20 cellular contexts compared by ENCODE assay signal in the genomic region with DNA sequence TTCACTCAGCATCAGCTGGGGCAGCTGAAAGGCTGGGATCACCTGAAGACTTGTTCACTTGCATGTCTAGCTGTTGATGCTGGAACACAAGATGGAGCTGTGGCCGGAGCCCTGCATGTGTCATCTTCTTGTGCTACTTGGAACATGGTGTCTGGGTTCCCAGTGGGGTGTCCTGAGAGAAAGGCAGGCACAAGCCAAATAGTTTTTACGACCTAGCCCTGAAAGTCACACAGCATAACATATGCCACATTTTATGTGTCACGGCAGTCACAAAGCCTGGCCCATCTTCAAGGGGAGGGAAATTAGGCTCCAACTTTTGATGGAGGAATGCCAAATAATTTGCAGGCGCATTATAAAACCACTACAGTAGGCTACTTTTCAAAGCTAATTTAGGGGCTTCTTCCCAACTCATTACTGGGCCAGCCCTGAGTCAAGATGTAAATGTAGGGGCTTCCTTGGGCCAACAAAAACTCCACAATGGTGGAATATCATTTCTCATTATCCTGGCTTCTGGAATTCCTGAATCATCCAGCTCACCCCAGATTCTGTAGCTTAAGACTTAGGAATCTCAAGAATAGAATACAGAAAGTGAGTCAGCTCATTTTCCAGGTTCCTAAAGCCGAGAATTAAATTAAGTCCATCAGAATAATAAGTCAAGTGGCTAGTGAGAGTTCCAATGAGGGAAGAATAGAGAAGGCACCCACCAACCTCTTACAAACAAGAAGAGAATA.
"Had no signal": no experiment of that assay in that cellular context is flagged by ENCODE, and none has a peak within 500 bp of the region (broad histone marks: within the 10 kb centered on the region; RNA-seq: fewer than 3 reads in every experiment).

No MANE protein-coding gene starts in this region.

- H3K27ac Mint-ChIP-seq: activated B cell treated with CpG ODN at 0.5 μM for 24 hours; activated CD4-positive, alpha-beta memory T cell treated with anti-CD3 and anti-CD28 coated beads for 36 hours; activated CD8-positive, alpha-beta memory T cell treated with anti-CD3 and anti-CD28 coated beads, Interleukin-2, amount 10 ng/mL, durations not matched to agents 7 days and 5 days; activated naive CD8-positive, alpha-beta T cell treated with anti-CD3 and anti-CD28 coated beads, Interleukin-2, amount 10 ng/mL, durations not matched to agents 7 days and 5 days; brain; naive thymus-derived CD4-positive, alpha-beta T cell; neural progenitor cell had no signal

- H3K36me3 ChIP-seq: colonic mucosa, neural progenitor cell, prostate gland, right atrium auricular region, tibial nerve had no signal

- H3K27ac ChIP-seq: colonic mucosa, neural progenitor cell, prostate gland, right atrium auricular region, tibial nerve had no signal

- ATAC-seq: activated CD8-positive, alpha-beta memory T cell treated with anti-CD3 and anti-CD28 coated beads, Interleukin-2, amount 10 ng/mL, durations not matched to agents 7 days and 5 days; left cardiac atrium; mucosa of descending colon; naive thymus-derived CD4-positive, alpha-beta T cell; stimulated activated naive CD8-positive, alpha-beta T cell treated with anti-CD3 and anti-CD28 coated beads, Interleukin-15, Interleukin-2, amounts not matched to agents 100 U/mL and 50 U/mL, for 24 hours had no signal

- H3K4me3 ChIP-seq: colonic mucosa, mucosa of descending colon, neural progenitor cell, prostate gland, right atrium auricular region, tibial nerve had no signal

- H3K9me3 Mint-ChIP-seq: activated B cell treated with CpG ODN at 0.5 μM for 24 hours; brain; central memory CD8-positive, alpha-beta T cell; neural progenitor cell had no signal

- H3K4me1 ChIP-seq: colonic mucosa, prostate gland, right atrium auricular region had no signal

- H3K4me1 Mint-ChIP-seq: activated CD8-positive, alpha-beta memory T cell treated with anti-CD3 and anti-CD28 coated beads, Interleukin-2, amount 10 ng/mL, durations not matched to agents 7 days and 5 days; activated naive CD8-positive, alpha-beta T cell treated with anti-CD3 and anti-CD28 coated beads, Interleukin-2, amount 10 ng/mL, durations not matched to agents 7 days and 5 days; central memory CD8-positive, alpha-beta T cell; naive thymus-derived CD4-positive, alpha-beta T cell; neural progenitor cell had no signal

- H3K4me3 Mint-ChIP-seq: activated B cell treated with CpG ODN at 0.5 μM for 24 hours; activated CD4-positive, alpha-beta memory T cell treated with anti-CD3 and anti-CD28 coated beads for 36 hours; activated CD8-positive, alpha-beta memory T cell treated with anti-CD3 and anti-CD28 coated beads, Interleukin-2, amount 10 ng/mL, durations not matched to agents 7 days and 5 days; activated naive CD8-positive, alpha-beta T cell treated with anti-CD3 and anti-CD28 coated beads, Interleukin-2, amount 10 ng/mL, durations not matched to agents 7 days and 5 days; brain; central memory CD8-positive, alpha-beta T cell; naive thymus-derived CD4-positive, alpha-beta T cell; neural progenitor cell had no signal

- H3K36me3 Mint-ChIP-seq: activated CD8-positive, alpha-beta memory T cell treated with anti-CD3 and anti-CD28 coated beads, Interleukin-2, amount 10 ng/mL, durations not matched to agents 7 days and 5 days; brain; neural progenitor cell had no signal

- H3K27me3 ChIP-seq: colonic mucosa, neural progenitor cell, right atrium auricular region, tibial nerve had no signal

- H3K9me3 ChIP-seq: colonic mucosa, mucosa of descending colon, prostate gland, right atrium auricular region, tibial nerve had no signal

- DNase-seq: activated B cell treated with CpG ODN at 0.5 μM for 24 hours; activated CD4-positive, alpha-beta memory T cell treated with anti-CD3 and anti-CD28 coated beads for 36 hours; activated CD4-positive, alpha-beta T cell treated with anti-CD3 and anti-CD28 coated beads for 4 hours; activated CD8-positive, alpha-beta memory T cell treated with anti-CD3 and anti-CD28 coated beads, Interleukin-2, amount 10 ng/mL, durations not matched to agents 7 days and 5 days; activated naive CD8-positive, alpha-beta T cell treated with anti-CD3 and anti-CD28 coated beads, Interleukin-2, amount 10 ng/mL, durations not matched to agents 7 days and 5 days; amygdala; colonic mucosa; erythroblast; left cardiac atrium; mesenchymal stem cell; mucosa of descending colon; naive thymus-derived CD4-positive, alpha-beta T cell; stimulated activated naive CD8-positive, alpha-beta T cell treated with anti-CD3 and anti-CD28 coated beads, Interleukin-15, Interleukin-2, amounts not matched to agents 100 U/mL and 50 U/mL, for 24 hours; substantia nigra had no signal

- H3K27me3 Mint-ChIP-seq: activated B cell treated with CpG ODN at 0.5 μM for 24 hours; activated CD4-positive, alpha-beta memory T cell treated with anti-CD3 and anti-CD28 coated beads for 36 hours; activated CD8-positive, alpha-beta memory T cell treated with anti-CD3 and anti-CD28 coated beads, Interleukin-2, amount 10 ng/mL, durations not matched to agents 7 days and 5 days; activated naive CD8-positive, alpha-beta T cell treated with anti-CD3 and anti-CD28 coated beads, Interleukin-2, amount 10 ng/mL, durations not matched to agents 7 days and 5 days; brain; central memory CD8-positive, alpha-beta T cell; naive thymus-derived CD4-positive, alpha-beta T cell had no signal
